ENCODE assay signal across 1 cellular context in genomic region chr21:34986561-34987533, GRCh38.
TF ChIP-seq lines count a peak whose summit lies in the region.

No MANE protein-coding gene starts in this region.

TF ChIP-seq in HepG2, 621 proteins besides CTCF, POLR2A, EP300 and RAD21 (continued from another document):
- peak; percentile 20; the same call in 1 of the 2 replicates for TF ChIP-seq ARID3A (IDR thresholded peaks at IDR 0.05; ENCODE audit: low read depth, low read length)
- no peak for TF ChIP-seq KDM4B (CRISPR knock-in tag; IDR thresholded peaks at IDR 0.05)
- peak; percentile 59; the same call in 1 of the 2 replicates for TF ChIP-seq SOX13 (IDR thresholded peaks at IDR 0.05)
- TF ChIP-seq SOX13 (CRISPR knock-in tag; conservative IDR thresholded peaks at IDR 0.05 in 1 of 2, IDR thresholded peaks at IDR 0.05 in 1 of 2): peak in 1 of 2 experiments; percentile 88; a peak in 2 of 4 replicates
- peak; percentile 83 for TF ChIP-seq ZNF644 (CRISPR knock-in tag; IDR thresholded peaks at IDR 0.05; ENCODE audit: low read depth)
- TF ChIP-seq ARID5B (CRISPR knock-in tag; IDR thresholded peaks at IDR 0.05): peak; percentile 46; the same call in 1 of the 2 replicates
- TF ChIP-seq SOX5 (CRISPR knock-in tag; IDR thresholded peaks at IDR 0.05; ENCODE audit: borderline replicate concordance): peak; percentile 89
- TF ChIP-seq AHR (CRISPR knock-in tag; IDR thresholded peaks at IDR 0.05): no peak
- peak; percentile 28; the same call in 1 of the 2 replicates for TF ChIP-seq NCOR1 (IDR thresholded peaks at IDR 0.05; ENCODE audit: borderline replicate concordance, low read length)
- peak; percentile 30; the same call in 1 of the 2 replicates for TF ChIP-seq HMG20A (CRISPR knock-in tag; IDR thresholded peaks at IDR 0.05; ENCODE audit: borderline replicate concordance)
- no peak for TF ChIP-seq GRHL1 (CRISPR knock-in tag; conservative IDR thresholded peaks at IDR 0.05)
- TF ChIP-seq BCLAF1 (IDR thresholded peaks at IDR 0.05): no peak
- no peak for TF ChIP-seq PRDM15 (CRISPR knock-in tag; IDR thresholded peaks at IDR 0.05)
- no peak for TF ChIP-seq HDAC6 (IDR thresholded peaks at IDR 0.05; ENCODE audit: low read depth, low read length)
- no peak for TF ChIP-seq SOX6 (IDR thresholded peaks at IDR 0.05)
- TF ChIP-seq SOX6 (CRISPR knock-in tag; IDR thresholded peaks at IDR 0.05): peak; percentile 79
- 0 out of 2 replicates have a peak, but pooled peaks have one; percentile 49 for TF ChIP-seq ZBTB33 (CRISPR knock-in tag; IDR thresholded peaks at IDR 0.05)
- peak; percentile 74 for TF ChIP-seq ZMYM2 (CRISPR knock-in tag; IDR thresholded peaks at IDR 0.05)
- TF ChIP-seq POGZ (CRISPR knock-in tag; IDR thresholded peaks at IDR 0.05): 0 out of 2 replicates have a peak, but pooled peaks have one; percentile 27
